Comparison of ENCODE assay signal across 27 cellular contexts in the genomic region with DNA sequence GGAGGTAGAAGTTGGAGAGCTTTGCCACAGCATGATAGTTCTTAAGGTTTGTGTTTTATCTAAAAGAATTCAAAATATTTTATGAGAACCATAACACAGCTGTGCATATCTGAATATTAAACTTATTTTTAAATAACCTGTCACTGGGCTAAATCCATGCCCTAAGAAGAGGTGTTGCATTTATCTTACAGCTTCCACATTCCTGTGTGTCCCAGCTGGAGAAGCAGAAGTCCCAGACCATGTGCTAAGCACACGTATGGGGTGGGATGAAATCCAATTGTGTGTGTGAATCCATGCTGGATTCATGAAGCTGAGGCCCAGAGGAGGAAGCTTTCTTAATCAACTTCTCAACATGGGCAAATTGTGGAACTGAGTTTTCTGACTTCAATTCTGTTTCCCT.
A peak's percentile ranks its signal among the peaks of the same experiment; 100 is the strongest.
DNase-seq lines count a peak whose midpoint lies in the region; ATAC-seq and TF ChIP-seq lines count a peak whose summit lies in the region.
"Had no signal": no experiment of that assay in that cellular context is flagged by ENCODE, and none has a peak within 500 bp of the region (broad histone marks: within the 10 kb centered on the region; RNA-seq: fewer than 3 reads in every experiment).

No MANE protein-coding gene starts in this region.

- no peak overlapping the region for H3K27ac ChIP-seq in right atrium auricular region
- H3K27ac ChIP-seq in body of pancreas, result peak overlapping the region in 3 of 4 donors; percentile 45 to 62 (median 59)
- H3K27ac ChIP-seq: BLaER1 treated with 17β-estradiol and CSF1 and Interleukin-3, amounts not matched to agents 10 nM and 100 nM; SJCRH30 had no signal

- no peak overlapping the region for H3K4me3 ChIP-seq in right atrium auricular region
- H3K4me3 ChIP-seq in body of pancreas, result no peak overlapping the region
- H3K4me3 ChIP-seq in fibroblast of the aortic adventitia (ENCODE audit: low read depth, low read length), result no peak overlapping the region
- H3K4me3 ChIP-seq: BLaER1 treated with 17β-estradiol and CSF1 and Interleukin-3, amounts not matched to agents 10 nM and 100 nM; K562; SJCRH30 had no signal

- no peaks in the 10 kb centered on the region for H3K9me3 ChIP-seq in right atrium auricular region
- no peaks in the 10 kb centered on the region for H3K9me3 ChIP-seq in body of pancreas
- H3K9me3 ChIP-seq: BLaER1 treated with 17β-estradiol and CSF1 and Interleukin-3, amounts not matched to agents 10 nM and 100 nM; SJCRH30 had no signal

- peaks cover 0 to 13% of the 10 kb centered on the region in 2 donors for H3K4me1 ChIP-seq in right atrium auricular region
- peaks cover 19% of the 10 kb centered on the region for H3K4me1 ChIP-seq in body of pancreas

- intact Hi-C loops in left ventricle myocardium superior (cut with micrococcal nuclease), result no loop called here
- intact Hi-C loops in body of pancreas (cut with DNase I), result no loop called here
- intact Hi-C loops in posterior vena cava (cut with DNase I), result loop anchor here in 1 of 2 donors (10.0 kb wide), 1 partner anchor 562 kb away; no protein-coding TSS in a partner anchor

- no peak for TF ChIP-seq CTCF in right atrium auricular region (IDR thresholded peaks at IDR 0.05)
- no peak for TF ChIP-seq CTCF in body of pancreas (IDR thresholded peaks at IDR 0.05)
- no peak for TF ChIP-seq CTCF in fibroblast of the aortic adventitia (IDR thresholded peaks at IDR 0.05; ENCODE audit: insufficient read depth, low read length)

- DNase-seq in right atrium auricular region (ENCODE audit: low spot score) (peak; percentile 13), left ventricle myocardium superior (no peak), body of pancreas (no peak), fibroblast of the aortic adventitia (ENCODE audit: low read depth) (peak; percentile 37), NCI-H510A treated with DMSO at 0.1 percent for 48 hours (lab: John Stamatoyannopoulos, UW) (no peak), D341Med (ENCODE audit: low spot score) (no peak), NCI-H1694 (lab: John Stamatoyannopoulos, UW) (no peak), posterior vena cava (ENCODE audit: low spot score) (no peak)
- DNase-seq: 8988T; AML-193; CD8-positive, alpha-beta T cell; DMS79 treated with DMSO at 0.1 percent for 48 hours; GF-D8; Kasumi-1; MV-4-11; NCI-H1105; NCI-H1436 treated with DMSO at 0.1 percent for 48 hours; NCI-H1930; NCI-H446; NCI-H526; NCI-H82; NK-92 treated with Interleukin-12 subunit alpha and Interleukin-12 subunit beta, amount 100 ng/mL, for 24 hours; SJCRH30 had no signal

- no peak for TF ChIP-seq POLR2A in body of pancreas (IDR thresholded peaks at IDR 0.05)

- H3K36me3 ChIP-seq in right atrium auricular region, result no peaks in the 10 kb centered on the region
- H3K36me3 ChIP-seq in body of pancreas (replicated peaks in 1 of 2; ENCODE audit: insufficient read depth in 1 of 2, low read depth in 2 of 2), result no peaks in the 10 kb centered on the region
- H3K36me3 ChIP-seq: BLaER1 treated with 17β-estradiol and CSF1 and Interleukin-3, amounts not matched to agents 10 nM and 100 nM; SJCRH30 had no signal

- ATAC-seq in left ventricle myocardium superior, result no peak
- ATAC-seq in body of pancreas, result no peak
- ATAC-seq: CD8-positive, alpha-beta T cell; HCT116; HepG2; K562 had no signal

- H3K27me3 ChIP-seq in right atrium auricular region (no peaks in the 10 kb centered on the region), body of pancreas (no peaks in the 10 kb centered on the region)
- H3K27me3 ChIP-seq: BLaER1 treated with 17β-estradiol and CSF1 and Interleukin-3, amounts not matched to agents 10 nM and 100 nM; SJCRH30 had no signal

- WGBS in body of pancreas, 2 donors, result 42 to 50% methylated on average over 1 of the region's 1 CpG

Comparison
In these comparisons a context has a peak if more than half of its experiments do, and no peak if none do; other contexts are left out.
1. DNase-seq: peak in right atrium auricular region (single experiment) and fibroblast of the aortic adventitia (single experiment); none in left ventricle myocardium superior (single experiment), body of pancreas (0 of 4), NCI-H510A treated with DMSO at 0.1 percent for 48 hours (single experiment), D341Med (single experiment), NCI-H1694 (single experiment) and posterior vena cava (single experiment).
2. H3K27ac ChIP-seq: peak in body of pancreas (3 of 4); none in right atrium auricular region (0 of 2).